1 cellular context compared by ENCODE assay signal in the genomic region with DNA sequence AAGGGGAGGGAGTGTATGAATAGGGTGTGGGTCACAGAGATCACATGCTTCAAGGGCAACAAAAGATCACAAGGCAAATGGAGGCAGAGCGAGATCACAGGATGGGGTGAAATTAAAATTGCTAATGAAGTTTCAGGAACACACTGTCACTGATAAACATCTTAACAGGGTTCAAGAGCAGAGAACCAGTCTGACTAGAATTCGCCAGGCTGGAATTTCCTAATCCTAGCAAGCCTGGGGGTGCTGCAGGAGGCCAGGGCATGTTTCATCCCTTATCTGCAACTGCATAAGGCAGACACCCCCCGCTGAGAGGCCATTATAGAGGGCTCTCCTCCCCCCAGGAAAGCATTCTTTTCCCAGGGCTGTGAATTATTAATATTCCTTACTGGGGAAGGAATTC.
TF ChIP-seq lines count a peak whose summit lies in the region.

No MANE protein-coding gene starts in this region.

TF ChIP-seq in K562, 482 proteins besides CTCF, POLR2A, EP300 and RAD21 (continued from another document):
- TF ChIP-seq, protein P1, sequence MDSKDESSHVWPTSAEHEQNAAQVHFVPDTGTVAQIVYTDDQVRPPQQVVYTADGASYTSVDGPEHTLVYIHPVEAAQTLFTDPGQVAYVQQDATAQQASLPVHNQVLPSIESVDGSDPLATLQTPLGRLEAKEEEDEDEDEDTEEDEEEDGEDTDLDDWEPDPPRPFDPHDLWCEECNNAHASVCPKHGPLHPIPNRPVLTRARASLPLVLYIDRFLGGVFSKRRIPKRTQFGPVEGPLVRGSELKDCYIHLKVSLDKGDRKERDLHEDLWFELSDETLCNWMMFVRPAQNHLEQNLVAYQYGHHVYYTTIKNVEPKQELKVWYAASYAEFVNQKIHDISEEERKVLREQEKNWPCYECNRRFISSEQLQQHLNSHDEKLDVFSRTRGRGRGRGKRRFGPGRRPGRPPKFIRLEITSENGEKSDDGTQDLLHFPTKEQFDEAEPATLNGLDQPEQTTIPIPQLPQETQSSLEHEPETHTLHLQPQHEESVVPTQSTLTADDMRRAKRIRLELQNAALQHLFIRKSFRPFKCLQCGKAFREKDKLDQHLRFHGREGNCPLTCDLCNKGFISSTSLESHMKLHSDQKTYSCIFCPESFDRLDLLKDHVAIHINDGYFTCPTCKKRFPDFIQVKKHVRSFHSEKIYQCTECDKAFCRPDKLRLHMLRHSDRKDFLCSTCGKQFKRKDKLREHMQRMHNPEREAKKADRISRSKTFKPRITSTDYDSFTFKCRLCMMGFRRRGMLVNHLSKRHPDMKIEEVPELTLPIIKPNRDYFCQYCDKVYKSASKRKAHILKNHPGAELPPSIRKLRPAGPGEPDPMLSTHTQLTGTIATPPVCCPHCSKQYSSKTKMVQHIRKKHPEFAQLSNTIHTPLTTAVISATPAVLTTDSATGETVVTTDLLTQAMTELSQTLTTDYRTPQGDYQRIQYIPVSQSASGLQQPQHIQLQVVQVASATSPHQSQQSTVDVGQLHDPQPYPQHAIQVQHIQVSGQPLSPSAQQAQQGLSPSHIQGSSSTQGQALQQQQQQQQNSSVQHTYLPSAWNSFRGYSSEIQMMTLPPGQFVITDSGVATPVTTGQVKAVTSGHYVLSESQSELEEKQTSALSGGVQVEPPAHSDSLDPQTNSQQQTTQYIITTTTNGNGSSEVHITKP (IDR thresholded peaks at IDR 0.05; ENCODE audit: partially characterized antibody): peak; percentile 48
TF ChIP-seq in K562: peak in this region for 2; not testable (repeated sequence) for 480.
